Comparison of ENCODE assay signal across 11 cellular contexts in genomic region chr22:20655623-20656022, GRCh38.
"Had no signal": no experiment of that assay in that cellular context is flagged by ENCODE, and none has a peak within 500 bp of the region (broad histone marks: within the 10 kb centered on the region; RNA-seq: fewer than 3 reads in every experiment).

No MANE protein-coding gene starts in this region.

- H3K4me3 ChIP-seq: GM23248, GM23338, HAP-1 had no signal

- FAIRE-seq: H1, H54 had no signal

- DNase-seq: GM23248, GOT3, H7, H9, HCEC 1CT, HFFc6 had no signal

- H3K4me2 ChIP-seq: GM23338 had no signal

- H3K9me3 ChIP-seq: HAP-1 had no signal

- H3K9ac ChIP-seq: GM23248 had no signal

- H2AFZ ChIP-seq: GM23248, GM23338 had no signal

- H3K4me1 ChIP-seq: HAP-1 had no signal

- ATAC-seq: GM23338, HCT116 had no signal

- H3K27ac ChIP-seq: GM23248 had no signal

- H3K36me3 ChIP-seq: HAP-1 had no signal
